1 cellular context compared by ENCODE assay signal in genomic region chr18:7657937-7658336, GRCh38.
TF ChIP-seq lines count a peak whose summit lies in the region.

No MANE protein-coding gene starts in this region.

TF ChIP-seq in HepG2, 621 proteins besides CTCF, POLR2A, EP300 and RAD21 (continued from another document and continues in another):
- TF ChIP-seq ZBTB43 (CRISPR knock-in tag; conservative IDR thresholded peaks at IDR 0.05) (peak; percentile 50; the same call in 1 of the 2 replicates), CEBPB (IDR thresholded peaks at IDR 0.05; ENCODE audit: borderline replicate concordance, low read depth, low read length) (peak; percentile 86), CREM (IDR thresholded peaks at IDR 0.05) (0 out of 2 replicates have a peak, but pooled peaks have one; percentile 13), CREM (CRISPR knock-in tag; IDR thresholded peaks at IDR 0.05) (no peak), ZNF703 (CRISPR knock-in tag; IDR thresholded peaks at IDR 0.05; ENCODE audit: borderline replicate concordance) (no peak), FOSL2 (CRISPR knock-in tag; IDR thresholded peaks at IDR 0.05) (0 out of 2 replicates have a peak, but pooled peaks have one; percentile 19), GTF2F1 (IDR thresholded peaks at IDR 0.05; ENCODE audit: low read length) (no peak), ARID5B (CRISPR knock-in tag; IDR thresholded peaks at IDR 0.05) (peak; percentile 80), SKI (IDR thresholded peaks at IDR 0.05; ENCODE audit: partially characterized antibody) (peak; percentile 22), RXRB (CRISPR knock-in tag; IDR thresholded peaks at IDR 0.05; ENCODE audit: borderline replicate concordance) (peak; percentile 62), SOX6 (IDR thresholded peaks at IDR 0.05) (no peak), SOX6 (CRISPR knock-in tag; IDR thresholded peaks at IDR 0.05) (peak; percentile 58; the same call in 1 of the 2 replicates), AHDC1 (CRISPR knock-in tag; IDR thresholded peaks at IDR 0.05; ENCODE audit: borderline replicate concordance) (0 out of 2 replicates have a peak, but pooled peaks have one; percentile 29), FOXP4 (CRISPR knock-in tag; IDR thresholded peaks at IDR 0.05) (peak; percentile 70), ZBTB20 (CRISPR knock-in tag; IDR thresholded peaks at IDR 0.05; ENCODE audit: borderline replicate concordance, low read depth) (0 out of 2 replicates have a peak, but pooled peaks have one; percentile 47), HMG20B (CRISPR knock-in tag; conservative IDR thresholded peaks at IDR 0.05) (peak; percentile 59; the same call in 1 of the 2 replicates), ZFAT (CRISPR knock-in tag; conservative IDR thresholded peaks at IDR 0.05) (no peak), PAXIP1 (CRISPR knock-in tag; conservative IDR thresholded peaks at IDR 0.05) (peak; percentile 58), FOXA1 (IDR thresholded peaks at IDR 0.05) (no peak), FOXA1 (CRISPR knock-in tag; IDR thresholded peaks at IDR 0.05) (peak; percentile 46), ZNF281 (CRISPR knock-in tag; IDR thresholded peaks at IDR 0.05; ENCODE audit: borderline replicate concordance) (peak; percentile 27; the same call in 1 of the 2 replicates), FOXP1 (IDR thresholded peaks at IDR 0.05) (peak; percentile 46; the same call in 1 of the 2 replicates), FOXP1 (CRISPR knock-in tag; IDR thresholded peaks at IDR 0.05) (peak; percentile 83), MED1 (CRISPR knock-in tag; IDR thresholded peaks at IDR 0.05) (no peak), SOX5 (CRISPR knock-in tag; IDR thresholded peaks at IDR 0.05; ENCODE audit: borderline replicate concordance) (peak; percentile 56; the same call in 1 of the 2 replicates), NCOR1 (IDR thresholded peaks at IDR 0.05; ENCODE audit: borderline replicate concordance, low read length) (peak; percentile 25; the same call in 1 of the 2 replicates), FOXA3 (CRISPR knock-in tag; IDR thresholded peaks at IDR 0.05) (peak; percentile 45), DRAP1 (CRISPR knock-in tag; IDR thresholded peaks at IDR 0.05) (0 out of 2 replicates have a peak, but pooled peaks have one; percentile 17), SAP130 (CRISPR knock-in tag; IDR thresholded peaks at IDR 0.05; ENCODE audit: low read depth) (peak; percentile 64), PRMT3 (CRISPR knock-in tag; IDR thresholded peaks at IDR 0.05; ENCODE audit: borderline replicate concordance, low read depth) (no peak), NR2F6 (IDR thresholded peaks at IDR 0.05) (no peak; the same call in 1 of the 2 replicates), NR2F6 (CRISPR knock-in tag; IDR thresholded peaks at IDR 0.05) (peak; percentile 73), MAFK (conservative IDR thresholded peaks at IDR 0.05 in 1 of 2, IDR thresholded peaks at IDR 0.05 in 1 of 2; ENCODE audit: low read length in 2 of 2) (peak; percentile 74 to 87), PPARG (CRISPR knock-in tag; conservative IDR thresholded peaks at IDR 0.05) (peak; percentile 84), ZNF768 (CRISPR knock-in tag; IDR thresholded peaks at IDR 0.05) (no peak), MXD4 (CRISPR knock-in tag; IDR thresholded peaks at IDR 0.05) (no peak), ELF3 (CRISPR knock-in tag; IDR thresholded peaks at IDR 0.05) (0 out of 2 replicates have a peak, but pooled peaks have one; percentile 20), GATAD2A (CRISPR knock-in tag; IDR thresholded peaks at IDR 0.05) (peak; percentile 72), ZNF12 (CRISPR knock-in tag; IDR thresholded peaks at IDR 0.05) (peak; percentile 49; the same call in 1 of the 2 replicates), SOX13 (IDR thresholded peaks at IDR 0.05) (no peak), SOX13 (CRISPR knock-in tag; conservative IDR thresholded peaks at IDR 0.05 in 1 of 2, IDR thresholded peaks at IDR 0.05 in 1 of 2) (peak in 1 of 2 experiments; percentile 78; a peak in 2 of 4 replicates), TFAP4 (IDR thresholded peaks at IDR 0.05; ENCODE audit: borderline replicate concordance, low read depth) (peak; percentile 75; the same call in 1 of the 2 replicates)
